In genomic region chr15:59656935-59657634, GRCh38 we compare ENCODE assay signal across 8 cellular contexts. TPM values are rescaled to one million over a fixed set of nuclear protein-coding genes. Genes with fewer than 3 reads are reported as not detected.
DNase-seq lines count a peak whose midpoint lies in the region; ATAC-seq, FAIRE-seq and TF ChIP-seq lines count a peak whose summit lies in the region.

Gene GTF2A2, minus strand, starts transcription at chr15:59657515. Its CDS starts 5,238 bp downstream, at chr15:59652277.

- no peaks in the 10 kb centered on the region; the same call in 1 of the 2 replicates for H3K36me3 ChIP-seq in MM.1S (replicated peaks; ENCODE audit: insufficient read depth, low read length)

- H3K36me3 Mint-ChIP-seq in natural killer cell treated with Interleukin-12 subunit alpha and Interleukin-12 subunit beta and Interleukin-15 and Interleukin-18, amount 100 ng/mL, for 72 hours, result peaks cover 13% of the 10 kb centered on the region

- peaks cover 51% of the 10 kb centered on the region for H3K79me2 ChIP-seq in MM.1S (ENCODE audit: low read length)

- no peaks in the 10 kb centered on the region for H3K9me3 Mint-ChIP-seq in natural killer cell treated with Interleukin-12 subunit alpha and Interleukin-12 subunit beta and Interleukin-15 and Interleukin-18, amount 100 ng/mL, for 72 hours

- H3K27ac Mint-ChIP-seq in natural killer cell treated with Interleukin-12 subunit alpha and Interleukin-12 subunit beta and Interleukin-15 and Interleukin-18, amount 100 ng/mL, for 72 hours, result no peak within 1 kb of the TSS

- H3K4me3 ChIP-seq in MM.1S (ENCODE audit: low read length), result peak within 1 kb of the TSS; percentile 92
- H3K4me3 ChIP-seq in fibroblast of the aortic adventitia (ENCODE audit: low read depth, low read length), result peak within 1 kb of the TSS; percentile 83

- peaks cover 7% of the 10 kb centered on the region for H3K4me1 ChIP-seq in MM.1S (ENCODE audit: low read length)

- TF ChIP-seq CTCF in MM.1S (IDR thresholded peaks at IDR 0.05; ENCODE audit: low read length), result no peak
- TF ChIP-seq CTCF in fibroblast of the aortic adventitia (IDR thresholded peaks at IDR 0.05; ENCODE audit: insufficient read depth, low read length), result no peak

- no peak within 1 kb of the TSS for H3K4me3 Mint-ChIP-seq in natural killer cell treated with Interleukin-12 subunit alpha and Interleukin-12 subunit beta and Interleukin-15 and Interleukin-18, amount 100 ng/mL, for 72 hours

- peak within 1 kb of the TSS; percentile 75 for H2AFZ ChIP-seq in MM.1S (ENCODE audit: low read length)

- H3K9me3 ChIP-seq in MM.1S (replicated peaks; ENCODE audit: insufficient read depth, low read length), result no peaks in the 10 kb centered on the region

- peak; percentile 97 for FAIRE-seq in G401.6 (lab: Jason Lieb, UNC)

- DNase-seq in HCEC 1CT, result peak; percentile 92
- peak; percentile 96 for DNase-seq in MM.1S
- DNase-seq in SHP77 treated with DMSO at 0.1 percent for 48 hours (lab: John Stamatoyannopoulos, UW), result peak; percentile 76
- peak; percentile 97 for DNase-seq in activated effector memory CD4-positive, alpha-beta T cell treated with anti-CD3 and anti-CD28 coated beads, Interleukin-2, amount 50 U/mL, for 16 hours
- peak; percentile 88 for DNase-seq in fibroblast of the aortic adventitia (ENCODE audit: low read depth)
- peak; percentile 98 for DNase-seq in natural killer cell treated with Interleukin-12 subunit alpha and Interleukin-12 subunit beta and Interleukin-15 and Interleukin-18, amount 100 ng/mL, for 72 hours (ENCODE audit: low spot score)
- DNase-seq in stimulated activated naive CD4-positive, alpha-beta T cell treated with Interleukin-2 at 50 U/mL for 16 hours (lab: John Stamatoyannopoulos, UW), result peak; percentile 91

- H4K20me1 ChIP-seq in MM.1S (ENCODE audit: insufficient read depth, low read length), result 0 out of 2 replicates have a peak, but pooled peaks cover 3% of the 10 kb centered on the region

- peak within 1 kb of the TSS; percentile 76 for H3K4me2 ChIP-seq in MM.1S (ENCODE audit: low read depth, low read length)

- H3K9me2 ChIP-seq in MM.1S (replicated peaks; ENCODE audit: insufficient read depth, low read length), result no peaks in the 10 kb centered on the region

- peak within 1 kb of the TSS; percentile 85 for H3K9ac ChIP-seq in MM.1S (ENCODE audit: low read length)

- peak within 1 kb of the TSS; percentile 49; the same call in 1 of the 2 replicates for H3K27ac ChIP-seq in MM.1S (ENCODE audit: low read length)

- no peaks in the 10 kb centered on the region for H3K27me3 Mint-ChIP-seq in natural killer cell treated with Interleukin-12 subunit alpha and Interleukin-12 subunit beta and Interleukin-15 and Interleukin-18, amount 100 ng/mL, for 72 hours

- peak; percentile 100 for ATAC-seq in natural killer cell treated with Interleukin-12 subunit alpha and Interleukin-12 subunit beta and Interleukin-15 and Interleukin-18, amount 100 ng/mL, for 72 hours

- H3F3A ChIP-seq in MM.1S (ENCODE audit: insufficient read depth, low read length), result peaks cover 2% of the 10 kb centered on the region

- peaks cover 6 to 11% of the 10 kb centered on the region in 2 donors for H3K4me1 Mint-ChIP-seq in natural killer cell treated with Interleukin-12 subunit alpha and Interleukin-12 subunit beta and Interleukin-15 and Interleukin-18, amount 100 ng/mL, for 72 hours (ENCODE audit: low read depth in 2 of 2)

- H3K27me3 ChIP-seq in MM.1S (replicated peaks; ENCODE audit: insufficient read depth, low read length), result no peaks in the 10 kb centered on the region

RNA-seq across cellular contexts. Expression of gene GTF2A2, which starts in this region (rescaled TPM):
- 16.4 and 38.5 TPM in 2 replicates for total RNA-seq in fibroblast of the aortic adventitia (ENCODE audit: low replicate concordance)
- 100 to 1,000 TPM; 109 to 150 TPM for total RNA-seq in natural killer cell treated with Interleukin-12 subunit alpha and Interleukin-12 subunit beta and Interleukin-15 and Interleukin-18, amount 100 ng/mL, for 72 hours

Comparison
In these comparisons a context has a peak if more than half of its experiments do, and no peak if none do; other contexts are left out.
1. Peak in every context shown above with its lines: DNase-seq, ATAC-seq, H3K4me3 ChIP-seq and H3K27ac ChIP-seq.